1 cellular context compared by ENCODE assay signal in genomic region chr1:212040629-212041028, GRCh38.
A peak's percentile ranks its signal among the peaks of the same experiment; 100 is the strongest.
TF ChIP-seq lines count a peak whose summit lies in the region.

No MANE protein-coding gene starts in this region.

TF ChIP-seq in K562, 482 proteins besides CTCF, POLR2A, EP300 and RAD21:
- TF ChIP-seq AFF4 (CRISPR knock-in tag; IDR thresholded peaks at IDR 0.05) (0 out of 2 replicates have a peak, but pooled peaks have one; percentile 33), GABPB1 (CRISPR knock-in tag; IDR thresholded peaks at IDR 0.05) (peak; percentile 24; the same call in 1 of the 2 replicates), THRB (CRISPR knock-in tag; conservative IDR thresholded peaks at IDR 0.05) (no peak), POU5F1 (IDR thresholded peaks at IDR 0.05; ENCODE audit: borderline replicate concordance, low read depth, low read length, partially characterized antibody) (no peak), BRCA1 (IDR thresholded peaks at IDR 0.05) (no peak), BRCA1 (CRISPR knock-in tag; IDR thresholded peaks at IDR 0.05) (no peak), ZNF398 (CRISPR knock-in tag; IDR thresholded peaks at IDR 0.05) (no peak), NR1H2 (CRISPR knock-in tag; IDR thresholded peaks at IDR 0.05) (no peak), FIP1L1 (IDR thresholded peaks at IDR 0.05; ENCODE audit: low read depth, low read length, poor library complexity, severe bottlenecking) (no peak), RERE (CRISPR knock-in tag; IDR thresholded peaks at IDR 0.05; ENCODE audit: borderline replicate concordance) (no peak), CUX1 (CRISPR knock-in tag; IDR thresholded peaks at IDR 0.05) (no peak), E2F5 (CRISPR knock-in tag; IDR thresholded peaks at IDR 0.05) (peak; percentile 74; the same call in 1 of the 2 replicates)
